9 cellular contexts compared by ENCODE assay signal in genomic region chrX:49101629-49101984, GRCh38. TPM values are rescaled to one million over a fixed set of nuclear protein-coding genes. Genes with fewer than 3 reads are reported as not detected.
DNase-seq lines count a peak whose midpoint lies in the region; ATAC-seq and TF ChIP-seq lines count a peak whose summit lies in the region.
"Had no signal": no experiment of that assay in that cellular context is flagged by ENCODE, and none has a peak within 500 bp of the region (broad histone marks: within the 10 kb centered on the region; RNA-seq: fewer than 3 reads in every experiment).

No MANE protein-coding gene starts in this region.

- peak; percentile 27; the same call in 1 of the 2 replicates for TF ChIP-seq CTCF in HFFc6 (IDR thresholded peaks at IDR 0.05)
- no peak for TF ChIP-seq CTCF in right lobe of liver (IDR thresholded peaks at IDR 0.05)
- TF ChIP-seq CTCF in upper lobe of left lung (IDR thresholded peaks at IDR 0.05), result no peak

- no peaks in the 10 kb centered on the region for H3K36me3 Mint-ChIP-seq in HFFc6 (ENCODE audit: low read depth)
- no peaks in the 10 kb centered on the region for H3K36me3 Mint-ChIP-seq in activated naive CD8-positive, alpha-beta T cell

- no peaks in the 10 kb centered on the region for H3K9me3 Mint-ChIP-seq in HFFc6
- no peaks in the 10 kb centered on the region for H3K9me3 Mint-ChIP-seq in activated naive CD8-positive, alpha-beta T cell (ENCODE audit: low read depth)

- WGBS in right lobe of liver (ENCODE audit: insufficient coverage, low coverage, low lambda C conversion rate, missing lambda C conversion rate), result 36% methylated on average over 2 of the region's 9 CpGs
- WGBS in upper lobe of left lung, 2 donors, result 49% methylated on average over 9 of the region's 9 CpGs; no CpG with 5 or more reads in 1 of the 2 donors

- H3K4me3 ChIP-seq in BLaER1 (peak overlapping the region; percentile 70), right lobe of liver (peak overlapping the region; percentile 27 to 62 (median 60)), upper lobe of left lung (peak overlapping the region; percentile 36 to 68 (median 62))

- H3K27me3 ChIP-seq in BLaER1, result 0 out of 2 replicates have a peak, but pooled peaks cover 5% of the 10 kb centered on the region
- H3K27me3 ChIP-seq in right lobe of liver, result no peaks in the 10 kb centered on the region
- no peaks in the 10 kb centered on the region for H3K27me3 ChIP-seq in upper lobe of left lung

- peak overlapping the region; percentile 70 for H3K4me2 ChIP-seq in BLaER1

- TF ChIP-seq EP300 in upper lobe of left lung (IDR thresholded peaks at IDR 0.05), result no peak

- peaks cover 10% of the 10 kb centered on the region; the same call in 1 of the 2 replicates for H3K4me1 ChIP-seq in BLaER1
- H3K4me1 ChIP-seq in right lobe of liver, result peaks cover 0 to 9% (median 0%) of the 10 kb centered on the region in 4 donors
- H3K4me1 ChIP-seq in upper lobe of left lung, result peaks cover 0 to 2% (median 0%) of the 10 kb centered on the region in 4 donors

- intact Hi-C loops in right lobe of liver (cut with DNase I), result no loop called here

- H3K9ac ChIP-seq in BLaER1, result peak overlapping the region; percentile 64

- H4K20me1 ChIP-seq in BLaER1, result no peaks in the 10 kb centered on the region

- H3K27me3 Mint-ChIP-seq in HFFc6 (ENCODE audit: insufficient read depth), result peaks cover 2% of the 10 kb centered on the region; the same call in 1 of the 2 replicates
- H3K27me3 Mint-ChIP-seq in activated naive CD8-positive, alpha-beta T cell, result no peaks in the 10 kb centered on the region

- H3K9me3 ChIP-seq in BLaER1, result no peaks in the 10 kb centered on the region
- no peaks in the 10 kb centered on the region for H3K9me3 ChIP-seq in right lobe of liver
- peaks cover 0 to 4% (median 0%) of the 10 kb centered on the region in 4 donors for H3K9me3 ChIP-seq in upper lobe of left lung

- H3K4me1 Mint-ChIP-seq in HFFc6 (ENCODE audit: low read depth), result no peaks in the 10 kb centered on the region
- H3K4me1 Mint-ChIP-seq in activated naive CD8-positive, alpha-beta T cell (ENCODE audit: low read depth), result peaks cover 3% of the 10 kb centered on the region

- ATAC-seq in right lobe of liver, result peak in 3 of 4 donors; percentile 1 to 14 (median 5)
- ATAC-seq in upper lobe of left lung (ENCODE audit: low FRiP score in 2 of 2), result peak in 1 of 2 donors; percentile 42

- peak overlapping the region; percentile 43; the same call in 1 of the 2 replicates for H3K27ac ChIP-seq in BLaER1
- peak overlapping the region; percentile 20 to 80 (median 76) for H3K27ac ChIP-seq in right lobe of liver
- peak overlapping the region; percentile 14 to 81 (median 61) for H3K27ac ChIP-seq in upper lobe of left lung

- peak overlapping the region; percentile 92 for H3K4me3 Mint-ChIP-seq in HFFc6
- H3K4me3 Mint-ChIP-seq in activated naive CD8-positive, alpha-beta T cell, result peak overlapping the region; percentile 93

- peak overlapping the region; percentile 52; the same call in 1 of the 2 replicates for H3K27ac Mint-ChIP-seq in HFFc6
- peak overlapping the region; percentile 86 for H3K27ac Mint-ChIP-seq in activated naive CD8-positive, alpha-beta T cell

- DNase-seq in HFFc6 (no peak), right lobe of liver (no peak), upper lobe of left lung (no peak), cortex of kidney (lab: John Stamatoyannopoulos, UW) (no peak), activated gamma-delta T cell (lab: John Stamatoyannopoulos, UW) (no peak)
- no peak for DNase-seq in activated CD4-positive, CD25-positive, alpha-beta regulatory T cell (lab: John Stamatoyannopoulos, UW)

- H3K36me3 ChIP-seq in BLaER1 (peaks cover 4% of the 10 kb centered on the region; the same call in 1 of the 2 replicates), right lobe of liver (no peaks in the 10 kb centered on the region), upper lobe of left lung (no peaks in the 10 kb centered on the region)

- TF ChIP-seq POLR2A in right lobe of liver (IDR thresholded peaks at IDR 0.05) (no peak), upper lobe of left lung (IDR thresholded peaks at IDR 0.05) (no peak)

RNA-seq across cellular contexts. Expression of gene WDR45, which starts 21.9 kb away (rescaled TPM):
- total RNA-seq in HFFc6 (2021; fragmentation: NEBNext Ultra II Directional; extraction: Animal tissue kit (Norgen Biotek cat#: 25700)), result 10 to 100 TPM; 37.4 to 46.6 (median 41.0) TPM
- total RNA-seq in right lobe of liver, result 10 to 100 TPM; 31.8 to 65.2 (median 47.9) TPM
- total RNA-seq in upper lobe of left lung, result 100 to 1,000 TPM in 2 of 6 donors, 10 to 100 TPM in 4; 55.9 to 165 (median 74.2) TPM

RNA-seq across cellular contexts. Expression of gene GPKOW, which starts 21.9 kb away (rescaled TPM):
- 10 to 100 TPM; 20.6 to 27.0 (median 23.7) TPM for total RNA-seq in HFFc6 (2021; fragmentation: NEBNext Ultra II Directional; extraction: Animal tissue kit (Norgen Biotek cat#: 25700))
- total RNA-seq in right lobe of liver (10 to 100 TPM in 3 of 6 experiments, 1 to 10 TPM in 3; 9.3 to 14.9 (median 10.2) TPM), upper lobe of left lung (10 to 100 TPM; 14.7 to 23.1 (median 20.4) TPM)

RNA-seq across cellular contexts. Expression of gene PRAF2, which starts 27.8 kb away (rescaled TPM):
- total RNA-seq in HFFc6 (2021; fragmentation: NEBNext Ultra II Directional; extraction: Animal tissue kit (Norgen Biotek cat#: 25700)), result 100 to 1,000 TPM in 1 of 6 experiments, 10 to 100 TPM in 5; 68.0 to 100 (median 76.7) TPM
- total RNA-seq in right lobe of liver, result 10 to 100 TPM in 1 of 6 experiments, 1 to 10 TPM in 5; 3.1 to 11.2 (median 5.1) TPM
- 10 to 100 TPM; 12.5 to 26.2 (median 15.5) TPM for total RNA-seq in upper lobe of left lung

RNA-seq across cellular contexts. Expression of gene CCDC120, which starts 42.8 kb away (rescaled TPM):
- total RNA-seq in HFFc6 (2021; fragmentation: NEBNext Ultra II Directional; extraction: Animal tissue kit (Norgen Biotek cat#: 25700)), result under 1 TPM in 4 of 6 experiments, not detected in 2; 0.05 to 0.62 (median 0.24) TPM
- total RNA-seq in right lobe of liver (10 to 100 TPM in 1 of 6 experiments, 1 to 10 TPM in 5; 3.3 to 12.1 (median 4.5) TPM), upper lobe of left lung (10 to 100 TPM in 3 of 6 donors, 1 to 10 TPM in 3; 6.0 to 13.5 (median 9.9) TPM)
- total RNA-seq: myocyte had no signal

RNA-seq across cellular contexts. Expression of gene TFE3, which starts 58.5 kb away (rescaled TPM):
- total RNA-seq in HFFc6 (2021; fragmentation: NEBNext Ultra II Directional; extraction: Animal tissue kit (Norgen Biotek cat#: 25700)), result 10 to 100 TPM; 76.6 to 89.1 (median 83.9) TPM
- 10 to 100 TPM; 14.9 to 43.3 (median 23.3) TPM for total RNA-seq in right lobe of liver
- 10 to 100 TPM; 44.4 to 99.7 (median 72.3) TPM for total RNA-seq in upper lobe of left lung
